Comparison of ENCODE assay signal across 1 cellular context in genomic region chr17:40516581-40517285, GRCh38.
TF ChIP-seq lines count a peak whose summit lies in the region.

No MANE protein-coding gene starts in this region.

TF ChIP-seq in K562, 482 proteins besides CTCF, POLR2A, EP300 and RAD21 (continued from another document and continues in another):
- TF ChIP-seq POLR3G (IDR thresholded peaks at IDR 0.05; ENCODE audit: extremely low read depth, insufficient read length, insufficient replicate concordance), result no peak
- TF ChIP-seq NELFE (IDR thresholded peaks at IDR 0.05; ENCODE audit: insufficient read depth, insufficient read length), result no peak
- TF ChIP-seq HMGN3 (IDR thresholded peaks at IDR 0.05; ENCODE audit: borderline replicate concordance, extremely low read depth, insufficient read length, low read depth, low read length), result peak; percentile 47
- 0 out of 2 replicates have a peak, but pooled peaks have one; percentile 15 for TF ChIP-seq ZKSCAN1 (IDR thresholded peaks at IDR 0.05; ENCODE audit: low read depth, low read length)
- TF ChIP-seq SREBF1 (IDR thresholded peaks at IDR 0.05; ENCODE audit: borderline replicate concordance, low read depth, low read length), result no peak
- no peak for TF ChIP-seq ZNF134 (CRISPR knock-in tag; conservative IDR thresholded peaks at IDR 0.05)
- no peak for TF ChIP-seq BCL6 (CRISPR knock-in tag; IDR thresholded peaks at IDR 0.05)
- TF ChIP-seq ILK (tag; IDR thresholded peaks at IDR 0.05; ENCODE audit: borderline replicate concordance, low read depth), result no peak
- TF ChIP-seq ZKSCAN3 (CRISPR knock-in tag; IDR thresholded peaks at IDR 0.05), result no peak
- no peak for TF ChIP-seq ZFPM2 (CRISPR knock-in tag; IDR thresholded peaks at IDR 0.05)
- TF ChIP-seq MITF (IDR thresholded peaks at IDR 0.05), result peak; percentile 23; the same call in 1 of the 2 replicates
- TF ChIP-seq ARHGAP35 (IDR thresholded peaks at IDR 0.05; ENCODE audit: partially characterized antibody), result no peak
- TF ChIP-seq HBP1 (CRISPR knock-in tag; IDR thresholded peaks at IDR 0.05), result no peak
- no peak for TF ChIP-seq ZNF764 (CRISPR knock-in tag; IDR thresholded peaks at IDR 0.05; ENCODE audit: low read depth)
- TF ChIP-seq NKRF (IDR thresholded peaks at IDR 0.05; ENCODE audit: borderline replicate concordance), result no peak
- TF ChIP-seq MAFK (IDR thresholded peaks at IDR 0.05; ENCODE audit: low read length), result peak; percentile 1; the same call in 1 of the 2 replicates
- peak; percentile 43; the same call in 1 of the 2 replicates for TF ChIP-seq ZNF311 (CRISPR knock-in tag; IDR thresholded peaks at IDR 0.05)
- no peak for TF ChIP-seq NFE2 (IDR thresholded peaks at IDR 0.05; ENCODE audit: low read depth)
- TF ChIP-seq ZNF57 (CRISPR knock-in tag; IDR thresholded peaks at IDR 0.05), result no peak
- TF ChIP-seq DEAF1 (CRISPR knock-in tag; IDR thresholded peaks at IDR 0.05), result no peak
- TF ChIP-seq HIVEP1 (CRISPR knock-in tag; IDR thresholded peaks at IDR 0.05), result 0 out of 2 replicates have a peak, but pooled peaks have one; percentile 63
- TF ChIP-seq ATF2 (CRISPR knock-in tag; IDR thresholded peaks at IDR 0.05), result no peak
- TF ChIP-seq MAX (CRISPR knock-in tag; IDR thresholded peaks at IDR 0.05), result no peak
- no peak for TF ChIP-seq NR4A1 (CRISPR knock-in tag; IDR thresholded peaks at IDR 0.05)
- no peak for TF ChIP-seq NR4A1 (tag; IDR thresholded peaks at IDR 0.05)
- TF ChIP-seq ZFP1 (CRISPR knock-in tag; IDR thresholded peaks at IDR 0.05), result no peak
- peak; percentile 46; the same call in 1 of the 2 replicates for TF ChIP-seq ZBTB2 (IDR thresholded peaks at IDR 0.05)
- no peak for TF ChIP-seq ZNF398 (CRISPR knock-in tag; IDR thresholded peaks at IDR 0.05)
- peak; percentile 44 to 91; a peak in 3 of 4 replicates for TF ChIP-seq RCOR1 (IDR thresholded peaks at IDR 0.05; ENCODE audit: borderline replicate concordance in 1 of 2, low read depth in 2 of 2, low read length in 2 of 2)
- TF ChIP-seq ZNF384 (IDR thresholded peaks at IDR 0.05; ENCODE audit: low read depth, low read length), result peak; percentile 47; the same call in 1 of the 2 replicates
- no peak for TF ChIP-seq MCM7 (IDR thresholded peaks at IDR 0.05)
- no peak for TF ChIP-seq HLTF (IDR thresholded peaks at IDR 0.05)
- TF ChIP-seq MTF1 (CRISPR knock-in tag; IDR thresholded peaks at IDR 0.05; ENCODE audit: borderline replicate concordance), result no peak
- TF ChIP-seq POLR2B (IDR thresholded peaks at IDR 0.05; ENCODE audit: low read depth, partially characterized antibody), result no peak
- TF ChIP-seq NCOA1 (IDR thresholded peaks at IDR 0.05; ENCODE audit: low read depth), result peak; percentile 81
- no peak for TF ChIP-seq ZC3H11A (IDR thresholded peaks at IDR 0.05; ENCODE audit: low read depth, low read length)
- TF ChIP-seq KDM5B (IDR thresholded peaks at IDR 0.05; ENCODE audit: insufficient replicate concordance, low read depth, low read length), result no peak
- no peak for TF ChIP-seq USF1 (CRISPR knock-in tag; IDR thresholded peaks at IDR 0.05)
- peak; percentile 53 for TF ChIP-seq ELF1 (tag; IDR thresholded peaks at IDR 0.05)
- no peak; the same call in 1 of the 2 replicates for TF ChIP-seq EP400 (IDR thresholded peaks at IDR 0.05)
- no peak for TF ChIP-seq ZNF280A (IDR thresholded peaks at IDR 0.05; ENCODE audit: low read depth, partially characterized antibody)
- no peak for TF ChIP-seq ZNF23 (CRISPR knock-in tag; IDR thresholded peaks at IDR 0.05)
- TF ChIP-seq TAF1 (IDR thresholded peaks at IDR 0.05; ENCODE audit: control insufficient read depth, extremely low read depth, insufficient read depth, low read length, severe bottlenecking), result peak; percentile 19
- TF ChIP-seq TCF7 (IDR thresholded peaks at IDR 0.05; ENCODE audit: borderline replicate concordance), result peak; percentile 99
- no peak for TF ChIP-seq RFX1 (IDR thresholded peaks at IDR 0.05)
- no peak for TF ChIP-seq IFI16 (CRISPR knock-in tag; IDR thresholded peaks at IDR 0.05)
- TF ChIP-seq ARID3B (CRISPR knock-in tag; IDR thresholded peaks at IDR 0.05; ENCODE audit: borderline replicate concordance), result no peak
- TF ChIP-seq E2F4 (CRISPR knock-in tag; IDR thresholded peaks at IDR 0.05; ENCODE audit: low read depth), result no peak
